ENCODE assay signal across 2 cellular contexts in the genomic region with DNA sequence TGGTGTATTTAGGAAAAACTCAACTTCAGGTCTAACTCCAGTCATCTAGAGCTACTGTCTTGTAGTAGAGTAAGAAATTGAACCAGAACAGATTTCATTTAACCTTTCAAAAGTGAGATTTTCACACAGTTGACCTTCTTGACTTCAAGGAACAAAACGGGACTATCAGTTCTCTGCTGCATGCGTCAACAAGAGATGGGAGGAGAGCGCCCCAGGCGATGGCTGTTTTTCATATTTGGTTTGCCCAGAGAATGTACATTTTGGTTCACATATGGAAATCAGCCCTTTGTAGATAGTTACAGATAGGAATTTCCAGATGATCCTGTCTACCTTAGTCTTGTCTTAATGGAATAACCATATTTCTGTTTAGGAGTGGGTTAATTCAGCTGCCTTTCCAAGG.
TF ChIP-seq lines count a peak whose summit lies in the region.

No MANE protein-coding gene starts in this region.

TF ChIP-seq in A549, 52 proteins besides CTCF, POLR2A, EP300 and RAD21 (continued from another document):
- TF ChIP-seq, protein P1, sequence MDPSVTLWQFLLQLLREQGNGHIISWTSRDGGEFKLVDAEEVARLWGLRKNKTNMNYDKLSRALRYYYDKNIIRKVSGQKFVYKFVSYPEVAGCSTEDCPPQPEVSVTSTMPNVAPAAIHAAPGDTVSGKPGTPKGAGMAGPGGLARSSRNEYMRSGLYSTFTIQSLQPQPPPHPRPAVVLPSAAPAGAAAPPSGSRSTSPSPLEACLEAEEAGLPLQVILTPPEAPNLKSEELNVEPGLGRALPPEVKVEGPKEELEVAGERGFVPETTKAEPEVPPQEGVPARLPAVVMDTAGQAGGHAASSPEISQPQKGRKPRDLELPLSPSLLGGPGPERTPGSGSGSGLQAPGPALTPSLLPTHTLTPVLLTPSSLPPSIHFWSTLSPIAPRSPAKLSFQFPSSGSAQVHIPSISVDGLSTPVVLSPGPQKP (IDR thresholded peaks at IDR 0.05; ENCODE audit: low read depth, low read length): no peak
- no peak for TF ChIP-seq JUNB (IDR thresholded peaks at IDR 0.05)
- TF ChIP-seq, protein P2, sequence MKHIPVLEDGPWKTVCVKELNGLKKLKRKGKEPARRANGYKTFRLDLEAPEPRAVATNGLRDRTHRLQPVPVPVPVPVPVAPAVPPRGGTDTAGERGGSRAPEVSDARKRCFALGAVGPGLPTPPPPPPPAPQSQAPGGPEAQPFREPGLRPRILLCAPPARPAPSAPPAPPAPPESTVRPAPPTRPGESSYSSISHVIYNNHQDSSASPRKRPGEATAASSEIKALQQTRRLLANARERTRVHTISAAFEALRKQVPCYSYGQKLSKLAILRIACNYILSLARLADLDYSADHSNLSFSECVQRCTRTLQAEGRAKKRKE (CRISPR knock-in tag; IDR thresholded peaks at IDR 0.05; ENCODE audit: low read depth): no peak

TF ChIP-seq in WTC11, 78 proteins besides CTCF, POLR2A, EP300 and RAD21 (continued from another document):
- TF ChIP-seq, protein P3, sequence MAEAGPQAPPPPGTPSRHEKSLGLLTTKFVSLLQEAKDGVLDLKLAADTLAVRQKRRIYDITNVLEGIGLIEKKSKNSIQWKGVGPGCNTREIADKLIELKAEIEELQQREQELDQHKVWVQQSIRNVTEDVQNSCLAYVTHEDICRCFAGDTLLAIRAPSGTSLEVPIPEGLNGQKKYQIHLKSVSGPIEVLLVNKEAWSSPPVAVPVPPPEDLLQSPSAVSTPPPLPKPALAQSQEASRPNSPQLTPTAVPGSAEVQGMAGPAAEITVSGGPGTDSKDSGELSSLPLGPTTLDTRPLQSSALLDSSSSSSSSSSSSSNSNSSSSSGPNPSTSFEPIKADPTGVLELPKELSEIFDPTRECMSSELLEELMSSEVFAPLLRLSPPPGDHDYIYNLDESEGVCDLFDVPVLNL (CRISPR knock-in tag; IDR thresholded peaks at IDR 0.05; ENCODE audit: borderline replicate concordance, low read depth): no peak
- TF ChIP-seq, protein P4, sequence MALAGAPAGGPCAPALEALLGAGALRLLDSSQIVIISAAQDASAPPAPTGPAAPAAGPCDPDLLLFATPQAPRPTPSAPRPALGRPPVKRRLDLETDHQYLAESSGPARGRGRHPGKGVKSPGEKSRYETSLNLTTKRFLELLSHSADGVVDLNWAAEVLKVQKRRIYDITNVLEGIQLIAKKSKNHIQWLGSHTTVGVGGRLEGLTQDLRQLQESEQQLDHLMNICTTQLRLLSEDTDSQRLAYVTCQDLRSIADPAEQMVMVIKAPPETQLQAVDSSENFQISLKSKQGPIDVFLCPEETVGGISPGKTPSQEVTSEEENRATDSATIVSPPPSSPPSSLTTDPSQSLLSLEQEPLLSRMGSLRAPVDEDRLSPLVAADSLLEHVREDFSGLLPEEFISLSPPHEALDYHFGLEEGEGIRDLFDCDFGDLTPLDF (CRISPR knock-in tag; IDR thresholded peaks at IDR 0.05): no peak
- TF ChIP-seq EMX1 (CRISPR knock-in tag; IDR thresholded peaks at IDR 0.05): no peak
- TF ChIP-seq, protein P5, sequence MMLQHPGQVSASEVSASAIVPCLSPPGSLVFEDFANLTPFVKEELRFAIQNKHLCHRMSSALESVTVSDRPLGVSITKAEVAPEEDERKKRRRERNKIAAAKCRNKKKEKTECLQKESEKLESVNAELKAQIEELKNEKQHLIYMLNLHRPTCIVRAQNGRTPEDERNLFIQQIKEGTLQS (CRISPR knock-in tag; conservative IDR thresholded peaks at IDR 0.05): no peak
- TF ChIP-seq, protein P6, sequence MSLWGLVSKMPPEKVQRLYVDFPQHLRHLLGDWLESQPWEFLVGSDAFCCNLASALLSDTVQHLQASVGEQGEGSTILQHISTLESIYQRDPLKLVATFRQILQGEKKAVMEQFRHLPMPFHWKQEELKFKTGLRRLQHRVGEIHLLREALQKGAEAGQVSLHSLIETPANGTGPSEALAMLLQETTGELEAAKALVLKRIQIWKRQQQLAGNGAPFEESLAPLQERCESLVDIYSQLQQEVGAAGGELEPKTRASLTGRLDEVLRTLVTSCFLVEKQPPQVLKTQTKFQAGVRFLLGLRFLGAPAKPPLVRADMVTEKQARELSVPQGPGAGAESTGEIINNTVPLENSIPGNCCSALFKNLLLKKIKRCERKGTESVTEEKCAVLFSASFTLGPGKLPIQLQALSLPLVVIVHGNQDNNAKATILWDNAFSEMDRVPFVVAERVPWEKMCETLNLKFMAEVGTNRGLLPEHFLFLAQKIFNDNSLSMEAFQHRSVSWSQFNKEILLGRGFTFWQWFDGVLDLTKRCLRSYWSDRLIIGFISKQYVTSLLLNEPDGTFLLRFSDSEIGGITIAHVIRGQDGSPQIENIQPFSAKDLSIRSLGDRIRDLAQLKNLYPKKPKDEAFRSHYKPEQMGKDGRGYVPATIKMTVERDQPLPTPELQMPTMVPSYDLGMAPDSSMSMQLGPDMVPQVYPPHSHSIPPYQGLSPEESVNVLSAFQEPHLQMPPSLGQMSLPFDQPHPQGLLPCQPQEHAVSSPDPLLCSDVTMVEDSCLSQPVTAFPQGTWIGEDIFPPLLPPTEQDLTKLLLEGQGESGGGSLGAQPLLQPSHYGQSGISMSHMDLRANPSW (CRISPR knock-in tag; conservative IDR thresholded peaks at IDR 0.05; ENCODE audit: low read depth): no peak
- no peak for TF ChIP-seq CREB1 (CRISPR knock-in tag; IDR thresholded peaks at IDR 0.05)
- TF ChIP-seq, protein P7, sequence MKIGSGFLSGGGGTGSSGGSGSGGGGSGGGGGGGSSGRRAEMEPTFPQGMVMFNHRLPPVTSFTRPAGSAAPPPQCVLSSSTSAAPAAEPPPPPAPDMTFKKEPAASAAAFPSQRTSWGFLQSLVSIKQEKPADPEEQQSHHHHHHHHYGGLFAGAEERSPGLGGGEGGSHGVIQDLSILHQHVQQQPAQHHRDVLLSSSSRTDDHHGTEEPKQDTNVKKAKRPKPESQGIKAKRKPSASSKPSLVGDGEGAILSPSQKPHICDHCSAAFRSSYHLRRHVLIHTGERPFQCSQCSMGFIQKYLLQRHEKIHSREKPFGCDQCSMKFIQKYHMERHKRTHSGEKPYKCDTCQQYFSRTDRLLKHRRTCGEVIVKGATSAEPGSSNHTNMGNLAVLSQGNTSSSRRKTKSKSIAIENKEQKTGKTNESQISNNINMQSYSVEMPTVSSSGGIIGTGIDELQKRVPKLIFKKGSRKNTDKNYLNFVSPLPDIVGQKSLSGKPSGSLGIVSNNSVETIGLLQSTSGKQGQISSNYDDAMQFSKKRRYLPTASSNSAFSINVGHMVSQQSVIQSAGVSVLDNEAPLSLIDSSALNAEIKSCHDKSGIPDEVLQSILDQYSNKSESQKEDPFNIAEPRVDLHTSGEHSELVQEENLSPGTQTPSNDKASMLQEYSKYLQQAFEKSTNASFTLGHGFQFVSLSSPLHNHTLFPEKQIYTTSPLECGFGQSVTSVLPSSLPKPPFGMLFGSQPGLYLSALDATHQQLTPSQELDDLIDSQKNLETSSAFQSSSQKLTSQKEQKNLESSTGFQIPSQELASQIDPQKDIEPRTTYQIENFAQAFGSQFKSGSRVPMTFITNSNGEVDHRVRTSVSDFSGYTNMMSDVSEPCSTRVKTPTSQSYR (CRISPR knock-in tag; IDR thresholded peaks at IDR 0.05): no peak
- no peak for TF ChIP-seq NFATC4 (CRISPR knock-in tag; IDR thresholded peaks at IDR 0.05)
TF ChIP-seq in WTC11: peak in this region for 0.
